In the genomic region with DNA sequence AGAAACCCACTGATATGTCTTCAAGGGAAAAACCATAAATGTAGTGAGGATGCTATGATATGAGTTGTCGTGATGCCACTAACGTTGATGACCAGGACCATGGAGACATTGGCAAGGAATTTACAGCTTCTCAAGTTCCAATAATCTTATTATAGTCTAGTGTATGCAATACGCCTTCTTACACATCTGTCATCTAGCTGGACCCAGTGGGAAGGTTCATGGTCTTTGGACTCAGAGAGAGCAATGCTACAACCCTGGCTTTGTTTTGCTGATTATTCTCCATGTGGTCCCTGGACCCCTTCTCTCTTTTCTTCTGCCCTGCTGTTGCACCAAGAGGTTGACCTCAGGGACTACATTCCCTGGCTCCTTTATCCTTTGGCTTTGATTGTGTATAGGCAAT, we compare ENCODE assay signal across 23 cellular contexts.
"Had no signal": no experiment of that assay in that cellular context is flagged by ENCODE, and none has a peak within 500 bp of the region (broad histone marks: within the 10 kb centered on the region; RNA-seq: fewer than 3 reads in every experiment).

No MANE protein-coding gene starts in this region.

- H3K9me3 Mint-ChIP-seq: natural killer cell; stimulated activated naive B cell treated with anti-CD40 and anti-IgM and Interleukin-4, amounts not matched to agents 10 μg/mL and 1 μg/mL and 100 μg/mL, for 72 hours had no signal

- H3K4me1 Mint-ChIP-seq: stimulated activated naive B cell treated with anti-CD40 and anti-IgM and Interleukin-4, amounts not matched to agents 10 μg/mL and 1 μg/mL and 100 μg/mL, for 72 hours; stimulated activated naive CD8-positive, alpha-beta T cell treated with anti-CD3 and anti-CD28 coated beads, Interleukin-15, amount 100 ng/mL, for 72 hours had no signal

- H3K36me3 Mint-ChIP-seq: natural killer cell; stimulated activated naive B cell treated with anti-CD40 and anti-IgM and Interleukin-4, amounts not matched to agents 10 μg/mL and 1 μg/mL and 100 μg/mL, for 72 hours had no signal

- H3K4me3 ChIP-seq: dorsolateral prefrontal cortex, gastrocnemius medialis, left lung, ovary, psoas muscle, skin epidermis, thyroid gland, upper lobe of left lung, uterus had no signal

- DNase-seq: cerebellar nuclear complex; dorsolateral prefrontal cortex; effector CD4-positive, alpha-beta T cell; foreskin fibroblast; gastrocnemius medialis; kidney; left lung; mesenchymal stem cell; midbrain; natural killer cell; occipital lobe; ovary; posterior cingulate gyrus; psoas muscle; right cardiac atrium; stimulated activated CD4-positive, alpha-beta T cell treated with anti-CD3 and anti-CD28 coated beads, Interleukin-15, amount 100 ng/mL, for 24 hours; stimulated activated CD4-positive, alpha-beta T cell treated with anti-CD3 and anti-CD28 coated beads, Interleukin-2, amount 100 ng/mL, for 48 hours; stimulated activated naive B cell treated with anti-CD40 and anti-IgM and Interleukin-4, amounts not matched to agents 10 μg/mL and 1 μg/mL and 100 μg/mL, for 72 hours; stimulated activated naive CD8-positive, alpha-beta T cell treated with anti-CD3 and anti-CD28 coated beads, Interleukin-15, amount 100 ng/mL, for 72 hours; thyroid gland; upper lobe of left lung; uterus had no signal

- H3K4me3 Mint-ChIP-seq: natural killer cell; stimulated activated naive B cell treated with anti-CD40 and anti-IgM and Interleukin-4, amounts not matched to agents 10 μg/mL and 1 μg/mL and 100 μg/mL, for 72 hours; stimulated activated naive CD8-positive, alpha-beta T cell treated with anti-CD3 and anti-CD28 coated beads, Interleukin-15, amount 100 ng/mL, for 72 hours had no signal

- FAIRE-seq: kidney had no signal

- H3K9me3 ChIP-seq: gastrocnemius medialis, left lung, ovary, psoas muscle, thyroid gland, upper lobe of left lung, uterus had no signal

- H3K4me1 ChIP-seq: gastrocnemius medialis, psoas muscle, uterus had no signal

- H3K27ac ChIP-seq: dorsolateral prefrontal cortex, gastrocnemius medialis, left lung, ovary, psoas muscle, skin epidermis, thyroid gland, upper lobe of left lung, uterus had no signal

- H3K27me3 ChIP-seq: gastrocnemius medialis, left lung, ovary, thyroid gland, upper lobe of left lung, uterus had no signal

- H3K27ac Mint-ChIP-seq: natural killer cell; stimulated activated naive B cell treated with anti-CD40 and anti-IgM and Interleukin-4, amounts not matched to agents 10 μg/mL and 1 μg/mL and 100 μg/mL, for 72 hours; stimulated activated naive CD8-positive, alpha-beta T cell treated with anti-CD3 and anti-CD28 coated beads, Interleukin-15, amount 100 ng/mL, for 72 hours had no signal

- H3K27me3 Mint-ChIP-seq: stimulated activated naive B cell treated with anti-CD40 and anti-IgM and Interleukin-4, amounts not matched to agents 10 μg/mL and 1 μg/mL and 100 μg/mL, for 72 hours; stimulated activated naive CD8-positive, alpha-beta T cell treated with anti-CD3 and anti-CD28 coated beads, Interleukin-15, amount 100 ng/mL, for 72 hours had no signal

- H3K36me3 ChIP-seq: gastrocnemius medialis, left lung, ovary, thyroid gland, upper lobe of left lung, uterus had no signal
